8 cellular contexts compared by ENCODE assay signal in genomic region chr17:21214015-21214776, GRCh38.
A peak's percentile ranks its signal among the peaks of the same experiment; 100 is the strongest.
DNase-seq lines count a peak whose midpoint lies in the region; ATAC-seq lines count a peak whose summit lies in the region.

TMEM11 (minus strand) TSS chr17:21214161; CDS start chr17:21214152, 9 bp downstream.

- DNase-seq in AG20443 (ENCODE audit: low spot score) (peak; percentile 99), NCI-H345 treated with DMSO at 0.1 percent for 48 hours (lab: John Stamatoyannopoulos, UW; ENCODE audit: unreplicated experiment) (peak; percentile 65), iris pigment epithelial cell (ENCODE audit: low read depth) (peak; percentile 98)
- DNase-seq in activated CD4-positive, CD25-positive, alpha-beta regulatory T cell treated with anti-CD3 and anti-CD28 coated beads, Interleukin-2, amount 50 U/mL, for 16 hours (ENCODE audit: low read depth, low spot score), result peak; percentile 92
- DNase-seq in central memory CD4-positive, alpha-beta T cell, result peak; percentile 94
- DNase-seq in stimulated activated CD4-positive, alpha-beta T cell treated with anti-CD3 and anti-CD28 coated beads, Interleukin-12 subunit alpha, Interleukin-12 subunit beta, amount 100 ng/mL, for 24 hours (ENCODE audit: low read depth in 2 of 2), result peak; percentile 90 to 92

- ATAC-seq in GM19035 (IDR thresholded peaks at IDR 0.05; ENCODE audit: unreplicated experiment) (peak; percentile 89), HG03342 (IDR thresholded peaks at IDR 0.05; ENCODE audit: unreplicated experiment) (peak; percentile 83)

Comparison
In these comparisons a context has a peak if more than half of its experiments do, and no peak if none do; other contexts are left out.
1. Peak in every context shown above with its lines: DNase-seq and ATAC-seq.